Comparison of ENCODE assay signal across 19 cellular contexts in genomic region chr2:133333189-133333588, GRCh38.
"Had no signal": no experiment of that assay in that cellular context is flagged by ENCODE, and none has a peak within 500 bp of the region (broad histone marks: within the 10 kb centered on the region; RNA-seq: fewer than 3 reads in every experiment).

No MANE protein-coding gene starts in this region.

- DNase-seq: activated CD4-positive, alpha-beta T cell treated with anti-CD3 and anti-CD28 coated beads, Interleukin-2, amount 10 ng/mL, durations not matched to agents 7 days and 5 days; activated CD8-positive, alpha-beta memory T cell treated with anti-CD3 and anti-CD28 coated beads, Interleukin-2, amount 50 U/mL, for 48 hours; activated naive CD4-positive, alpha-beta T cell treated with anti-CD3 and anti-CD28 coated beads for 36 hours; activated naive CD8-positive, alpha-beta T cell treated with anti-CD3 and anti-CD28 coated beads, Interleukin-2, amount 50 U/mL, for 24 hours; central memory CD4-positive, alpha-beta T cell; colonic mucosa; esophagus squamous epithelium; head of caudate nucleus; left cardiac atrium; lower lobe of right lung; nephron progenitor cell; right lobe of liver; stimulated activated CD4-positive, alpha-beta T cell treated with anti-CD3 and anti-CD28 coated beads, Interleukin-4, amount 100 ng/mL, for 4 hours; stimulated activated CD8-positive, alpha-beta memory T cell treated with anti-CD3 and anti-CD28 coated beads, Interleukin-4, amount 100 ng/mL, for 48 hours; stimulated activated naive CD4-positive, alpha-beta T cell treated with Interleukin-2 at 50 U/mL for 16 hours; substantia nigra; uterus had no signal

- H3K9me3 ChIP-seq: colonic mucosa, esophagus squamous epithelium, lower lobe of right lung, right lobe of liver, tibial nerve, uterus had no signal

- H3K27ac ChIP-seq: colonic mucosa, esophagus squamous epithelium, lower lobe of right lung, right lobe of liver, tibial nerve, uterus had no signal

- H3K4me1 ChIP-seq: colonic mucosa, esophagus squamous epithelium, lower lobe of right lung, right lobe of liver, tibial nerve, uterus had no signal

- H3K27me3 ChIP-seq: colonic mucosa, esophagus squamous epithelium, right lobe of liver, tibial nerve, uterus had no signal

- H3K36me3 ChIP-seq: colonic mucosa, esophagus squamous epithelium, lower lobe of right lung, right lobe of liver, tibial nerve, uterus had no signal

- ATAC-seq: activated naive CD8-positive, alpha-beta T cell treated with anti-CD3 and anti-CD28 coated beads, Interleukin-2, amount 50 U/mL, for 24 hours; left cardiac atrium; lower lobe of right lung; right lobe of liver had no signal

- H3K4me3 ChIP-seq: colonic mucosa, esophagus squamous epithelium, lower lobe of right lung, right lobe of liver, smooth muscle cell, tibial nerve, uterus had no signal
